In the genomic region with DNA sequence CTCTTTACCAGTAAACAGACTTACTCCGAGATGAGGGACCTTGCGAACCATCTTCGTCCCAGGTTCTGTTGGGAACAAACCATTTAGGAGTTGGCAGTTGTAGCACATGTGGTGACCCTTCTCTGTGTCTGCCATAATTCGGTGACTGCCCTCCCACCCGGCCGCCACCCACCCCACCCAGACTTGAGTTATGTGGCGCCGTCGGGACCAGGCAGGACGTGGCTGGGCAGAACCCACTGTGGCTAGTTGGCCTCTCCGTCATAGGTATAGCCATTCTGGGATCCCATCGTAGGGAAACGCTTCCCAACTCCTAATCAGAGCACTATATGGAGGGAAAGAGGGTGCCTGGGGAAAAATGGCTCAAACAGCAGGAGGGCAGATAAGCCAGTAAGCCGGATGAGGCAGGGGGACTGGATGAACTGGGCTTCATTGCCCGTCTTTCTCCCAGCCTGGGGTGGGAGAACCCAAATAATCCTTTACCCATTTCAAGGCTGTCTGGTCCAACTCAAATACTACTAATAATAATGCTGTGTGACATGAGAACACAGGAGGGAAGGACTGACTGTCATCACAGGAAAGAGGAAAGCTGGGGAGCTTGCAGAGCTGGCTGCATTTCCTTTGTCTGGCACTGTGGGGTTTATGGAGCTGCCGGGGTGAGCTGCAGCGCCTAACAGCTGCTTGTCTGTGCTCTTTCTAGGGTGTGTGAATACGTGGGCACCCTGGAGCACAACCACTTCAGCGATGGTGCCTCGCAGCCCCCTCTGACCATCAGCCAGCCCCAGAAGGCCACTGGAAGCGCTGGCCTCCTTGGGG, we compare ENCODE assay signal across 13 cellular contexts.
"Had no signal": no experiment of that assay in that cellular context is flagged by ENCODE, and none has a peak within 500 bp of the region (broad histone marks: within the 10 kb centered on the region; RNA-seq: fewer than 3 reads in every experiment).

No MANE protein-coding gene starts in this region.

- ATAC-seq: body of pancreas, left colon, pancreas, T-helper 17 cell had no signal

- H3K27me3 ChIP-seq: adrenal gland, body of pancreas, pancreas had no signal

- H3K4me1 ChIP-seq: adrenal gland, body of pancreas, pancreas had no signal

- H3K4me3 ChIP-seq: adrenal gland, body of pancreas, pancreas, skin epidermis had no signal

- H3K36me3 ChIP-seq: adrenal gland had no signal

- DNase-seq: activated CD4-positive, alpha-beta T cell treated with anti-CD3 and anti-CD28 coated beads, Interleukin-2, amount 10 ng/mL, durations not matched to agents 7 days and 5 days; activated CD4-positive, CD25-positive, alpha-beta regulatory T cell; activated naive CD4-positive, alpha-beta T cell treated with anti-CD3 and anti-CD28 coated beads, Interleukin-2, amount 10 ng/mL, durations not matched to agents 7 days and 5 days; body of pancreas; central memory CD4-positive, alpha-beta T cell; cortex of kidney; effector memory CD4-positive, alpha-beta T cell; immature natural killer cell; left colon; T-helper 17 cell had no signal

- H3K27ac ChIP-seq: adrenal gland, body of pancreas, pancreas, skin epidermis had no signal

- H3K9me3 ChIP-seq: adrenal gland, body of pancreas, pancreas had no signal
